ENCODE assay signal across 8 cellular contexts in genomic region chr7:148986737-148987009, GRCh38. TPM values are rescaled to one million over a fixed set of nuclear protein-coding genes. Genes with fewer than 3 reads are reported as not detected.
A peak's percentile ranks its signal among the peaks of the same experiment; 100 is the strongest.
DNase-seq lines count a peak whose midpoint lies in the region; ATAC-seq and TF ChIP-seq lines count a peak whose summit lies in the region.

No MANE protein-coding gene starts in this region.

- H3K9me3 Mint-ChIP-seq in stimulated activated naive CD8-positive, alpha-beta T cell treated with anti-CD3 and anti-CD28 coated beads, Interleukin-15, Interleukin-2, amounts not matched to agents 100 ng/mL and 50 ng/mL, for 24 hours: no peaks in the 10 kb centered on the region
- no peaks in the 10 kb centered on the region for H3K9me3 Mint-ChIP-seq in activated naive CD8-positive, alpha-beta T cell (ENCODE audit: low read depth)
- no peaks in the 10 kb centered on the region for H3K9me3 Mint-ChIP-seq in mesothelial cell of epicardium

- peaks cover 5% of the 10 kb centered on the region for H3K36me3 Mint-ChIP-seq in stimulated activated naive CD8-positive, alpha-beta T cell treated with anti-CD3 and anti-CD28 coated beads, Interleukin-15, Interleukin-2, amounts not matched to agents 100 ng/mL and 50 ng/mL, for 24 hours (ENCODE audit: low read depth)
- H3K36me3 Mint-ChIP-seq in activated naive CD8-positive, alpha-beta T cell: no peaks in the 10 kb centered on the region
- no peaks in the 10 kb centered on the region for H3K36me3 Mint-ChIP-seq in mesothelial cell of epicardium

- H3K27me3 Mint-ChIP-seq in stimulated activated naive CD8-positive, alpha-beta T cell treated with anti-CD3 and anti-CD28 coated beads, Interleukin-15, Interleukin-2, amounts not matched to agents 100 ng/mL and 50 ng/mL, for 24 hours: peaks cover 4% of the 10 kb centered on the region
- no peaks in the 10 kb centered on the region for H3K27me3 Mint-ChIP-seq in activated naive CD8-positive, alpha-beta T cell
- peaks cover 2% of the 10 kb centered on the region for H3K27me3 Mint-ChIP-seq in mesothelial cell of epicardium (ENCODE audit: low read depth)

- H3K4me1 ChIP-seq in adrenal gland (replicated peaks in 1 of 2): peaks cover 0 to 16% of the 10 kb centered on the region in 2 donors
- no peaks in the 10 kb centered on the region for H3K4me1 ChIP-seq in BE2C

- H3K27me3 ChIP-seq in adrenal gland: no peaks in the 10 kb centered on the region
- no peaks in the 10 kb centered on the region for H3K27me3 ChIP-seq in BE2C

- peak overlapping the region; percentile 94 for H3K4me3 Mint-ChIP-seq in stimulated activated naive CD8-positive, alpha-beta T cell treated with anti-CD3 and anti-CD28 coated beads, Interleukin-15, Interleukin-2, amounts not matched to agents 100 ng/mL and 50 ng/mL, for 24 hours
- peak overlapping the region; percentile 77 for H3K4me3 Mint-ChIP-seq in activated naive CD8-positive, alpha-beta T cell
- H3K4me3 Mint-ChIP-seq in mesothelial cell of epicardium: peak overlapping the region; percentile 65

- intact Hi-C loops in adrenal gland (cut with DNase I): no loop called here

- H3K36me3 ChIP-seq in adrenal gland (replicated peaks in 1 of 2): no peaks in the 10 kb centered on the region
- no peaks in the 10 kb centered on the region for H3K36me3 ChIP-seq in BE2C

- H3K4me3 ChIP-seq in adrenal gland (peak overlapping the region in 1 of 4 donors; percentile 59), BE2C (ENCODE audit: low read depth, low read length) (no peak overlapping the region)

- no peak for TF ChIP-seq CTCF in mesothelial cell of epicardium (IDR thresholded peaks at IDR 0.05; ENCODE audit: unreplicated experiment)
- TF ChIP-seq CTCF in adrenal gland (IDR thresholded peaks at IDR 0.05): no peak
- TF ChIP-seq CTCF in BE2C (IDR thresholded peaks at IDR 0.05; ENCODE audit: low read depth, low read length): no peak

- peak overlapping the region; percentile 96 for H3K27ac Mint-ChIP-seq in stimulated activated naive CD8-positive, alpha-beta T cell treated with anti-CD3 and anti-CD28 coated beads, Interleukin-15, Interleukin-2, amounts not matched to agents 100 ng/mL and 50 ng/mL, for 24 hours
- peak overlapping the region; percentile 97 for H3K27ac Mint-ChIP-seq in activated naive CD8-positive, alpha-beta T cell
- H3K27ac Mint-ChIP-seq in mesothelial cell of epicardium: peak overlapping the region; percentile 96

- H3K9me3 ChIP-seq in adrenal gland (replicated peaks in 1 of 3): no peaks in the 10 kb centered on the region
- H3K9me3 ChIP-seq in BE2C: no peaks in the 10 kb centered on the region

- ATAC-seq in stimulated activated naive CD8-positive, alpha-beta T cell treated with anti-CD3 and anti-CD28 coated beads, Interleukin-15, Interleukin-2, amounts not matched to agents 100 U/mL and 50 U/mL, for 24 hours: no peak
- no peak for ATAC-seq in GM21786 (IDR thresholded peaks at IDR 0.05; ENCODE audit: unreplicated experiment)

- peak overlapping the region in 1 of 5 donors; percentile 87 for H3K27ac ChIP-seq in adrenal gland

- DNase-seq in stimulated activated naive CD8-positive, alpha-beta T cell treated with anti-CD3 and anti-CD28 coated beads, Interleukin-15, Interleukin-2, amounts not matched to agents 100 U/mL and 50 U/mL, for 24 hours: no peak
- DNase-seq in mesothelial cell of epicardium (ENCODE audit: low spot score in 2 of 2, unreplicated experiment in 2 of 2) (no peak), adrenal gland (no peak), COR-L47 (lab: John Stamatoyannopoulos, UW) (no peak), BE2C (no peak)

- peaks cover 51% of the 10 kb centered on the region for H3K4me1 Mint-ChIP-seq in stimulated activated naive CD8-positive, alpha-beta T cell treated with anti-CD3 and anti-CD28 coated beads, Interleukin-15, Interleukin-2, amounts not matched to agents 100 ng/mL and 50 ng/mL, for 24 hours (ENCODE audit: low read depth)
- peaks cover 47% of the 10 kb centered on the region for H3K4me1 Mint-ChIP-seq in activated naive CD8-positive, alpha-beta T cell (ENCODE audit: low read depth)
- peaks cover 39% of the 10 kb centered on the region for H3K4me1 Mint-ChIP-seq in mesothelial cell of epicardium

- TF ChIP-seq POLR2A in adrenal gland (IDR thresholded peaks at IDR 0.05): no peak

- 32 to 52% (median 44%) methylated on average over 1 of the region's 1 CpG for WGBS in adrenal gland, 4 donors

RNA-seq across cellular contexts. Expression of gene PDIA4, which starts 41.6 kb away (rescaled TPM):
- total RNA-seq in mesothelial cell of epicardium (164 to 169 TPM (median 164 TPM) in 3 replicates), adrenal gland (100 to 1,000 TPM in 2 of 8 donors, 10 to 100 TPM in 6; 52.1 to 123 (median 69.7) TPM)
- polyA plus RNA-seq in adrenal gland: 10 to 100 TPM; 19.9 to 91.3 (median 26.1) TPM
- polyA plus RNA-seq in BE2C (2012; ENCODE audit: insufficient read depth, insufficient read length, low read depth): 134 TPM
